Comparison of ENCODE assay signal across 12 cellular contexts in the genomic region with DNA sequence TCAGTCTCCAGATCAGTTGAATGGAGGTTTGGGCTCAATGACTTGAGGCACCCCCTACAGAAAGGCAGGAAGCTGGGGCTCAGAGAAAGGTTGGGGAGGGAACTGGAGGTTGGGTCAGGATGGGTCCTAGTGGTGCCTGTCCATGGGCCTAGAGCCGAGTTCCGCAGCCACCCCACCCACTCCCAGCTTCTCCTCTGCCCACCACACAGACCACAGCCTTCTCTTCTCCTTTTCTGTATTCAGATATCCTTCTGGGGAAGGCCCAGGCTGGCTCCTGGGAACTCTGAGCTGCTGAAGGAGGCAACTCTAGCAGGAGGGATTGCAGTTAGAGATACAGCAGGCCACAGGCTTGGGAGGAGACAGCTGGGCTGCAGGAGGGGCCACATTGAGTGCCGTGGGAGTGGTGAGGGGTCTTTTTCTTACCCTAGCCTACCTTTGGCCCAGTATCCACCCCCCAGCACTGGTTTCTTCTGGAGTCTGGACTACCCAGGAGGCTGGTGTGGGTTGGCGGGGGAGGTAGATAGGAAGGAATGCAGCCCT.
"Had no signal": no experiment of that assay in that cellular context is flagged by ENCODE, and none has a peak within 500 bp of the region (broad histone marks: within the 10 kb centered on the region; RNA-seq: fewer than 3 reads in every experiment).

No MANE protein-coding gene starts in this region.

- H3K27ac ChIP-seq: foreskin keratinocyte, sigmoid colon had no signal

- H3K27me3 ChIP-seq: foreskin keratinocyte, sigmoid colon had no signal

- H3K4me3 ChIP-seq: mucosa of descending colon, sigmoid colon, skin epidermis had no signal

- DNase-seq: dermis blood vessel endothelial cell; erythroblast; foreskin keratinocyte; immature natural killer cell; mammary epithelial cell; mucosa of descending colon; naive thymus-derived CD8-positive, alpha-beta T cell; sigmoid colon; stimulated activated CD4-positive, alpha-beta T cell treated with anti-CD3 and anti-CD28 coated beads, Interleukin-12 subunit alpha, Interleukin-12 subunit beta, amount 100 ng/mL, for 4 hours; stimulated activated naive CD4-positive, alpha-beta T cell treated with Interleukin-2 at 50 U/mL for 16 hours; trophoblast cell had no signal

- H3K36me3 ChIP-seq: sigmoid colon had no signal

- ATAC-seq: foreskin keratinocyte; naive thymus-derived CD8-positive, alpha-beta T cell had no signal

- H3K9me3 ChIP-seq: mucosa of descending colon, sigmoid colon had no signal
